17 cellular contexts compared by ENCODE assay signal in the genomic region with DNA sequence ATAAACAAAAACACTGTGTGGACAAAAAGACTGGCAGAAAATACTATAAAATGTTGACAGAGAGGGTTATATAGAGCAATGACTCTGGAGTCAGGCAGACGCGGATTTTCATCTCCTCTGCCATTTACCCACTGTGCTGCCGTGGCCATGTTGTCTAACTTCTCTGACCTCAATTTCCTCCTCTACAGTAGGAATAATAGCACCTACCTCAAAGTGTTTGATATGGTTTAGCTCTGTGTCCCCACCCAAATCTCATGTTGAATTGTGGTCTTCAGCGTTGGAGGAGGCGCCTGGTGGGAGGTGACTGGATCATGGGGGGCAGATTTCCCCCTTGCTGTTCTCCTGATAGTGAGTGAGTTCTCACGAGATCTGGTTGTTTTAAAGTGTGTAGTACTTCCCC.
DNase-seq lines count a peak whose midpoint lies in the region; ATAC-seq and TF ChIP-seq lines count a peak whose summit lies in the region.
"Had no signal": no experiment of that assay in that cellular context is flagged by ENCODE, and none has a peak within 500 bp of the region (broad histone marks: within the 10 kb centered on the region; RNA-seq: fewer than 3 reads in every experiment).

No MANE protein-coding gene starts in this region.

- no peak for TF ChIP-seq EP300 in esophagus muscularis mucosa (IDR thresholded peaks at IDR 0.05)

- DNase-seq in MV-4-11 (lab: John Stamatoyannopoulos, UW) (peak; percentile 13), esophagus muscularis mucosa (ENCODE audit: extremely low spot score) (peak; percentile 66), osteocyte (ENCODE audit: extremely low spot score, unreplicated experiment) (peak; percentile 62)
- DNase-seq: AML-193; Caco-2; Calu3; CD4-positive, alpha-beta T cell; CD8-positive, alpha-beta T cell; DMS79 treated with DMSO at 0.1 percent for 48 hours; GF-D8 had no signal

- H3K36me3 ChIP-seq in esophagus muscularis mucosa: no peaks in the 10 kb centered on the region
- H3K36me3 ChIP-seq: BLaER1 treated with 17β-estradiol and CSF1 and Interleukin-3, amounts not matched to agents 10 nM and 100 nM had no signal

- no peaks in the 10 kb centered on the region for H3K36me3 Mint-ChIP-seq in osteocyte (ENCODE audit: unreplicated experiment)
- H3K36me3 Mint-ChIP-seq: CD8-positive, alpha-beta T cell had no signal

- no peaks in the 10 kb centered on the region for H3K4me1 ChIP-seq in esophagus muscularis mucosa
- H3K4me1 ChIP-seq: A549; BLaER1 treated with 17β-estradiol and CSF1 and Interleukin-3, amounts not matched to agents 10 nM and 100 nM; Caco-2 had no signal

- no peak overlapping the region for H3K4me3 ChIP-seq in esophagus muscularis mucosa
- H3K4me3 ChIP-seq: A549; BLaER1 treated with 17β-estradiol and CSF1 and Interleukin-3, amounts not matched to agents 10 nM and 100 nM had no signal

- H3K27me3 ChIP-seq in esophagus muscularis mucosa: no peaks in the 10 kb centered on the region
- H3K27me3 ChIP-seq: BLaER1 treated with 17β-estradiol and CSF1 and Interleukin-3, amounts not matched to agents 10 nM and 100 nM had no signal

- no peak for TF ChIP-seq POLR2A in esophagus muscularis mucosa (IDR thresholded peaks at IDR 0.05; ENCODE audit: low read depth)

- no peak overlapping the region for H3K27ac ChIP-seq in esophagus muscularis mucosa (replicated peaks in 1 of 4)
- H3K27ac ChIP-seq: 22Rv1; A549; BLaER1 treated with 17β-estradiol and CSF1 and Interleukin-3, amounts not matched to agents 10 nM and 100 nM; C4-2B had no signal

- ATAC-seq in HG03354 (IDR thresholded peaks at IDR 0.05; ENCODE audit: poor library complexity, severe bottlenecking, unreplicated experiment) (no peak), GM18502 (IDR thresholded peaks at IDR 0.05; ENCODE audit: poor library complexity, unreplicated experiment) (no peak)
- ATAC-seq: A549; CD8-positive, alpha-beta T cell had no signal

- no peaks in the 10 kb centered on the region for H3K4me1 Mint-ChIP-seq in osteocyte (ENCODE audit: unreplicated experiment)
- H3K4me1 Mint-ChIP-seq: B cell had no signal

- no peak overlapping the region for H3K4me3 Mint-ChIP-seq in osteocyte (ENCODE audit: unreplicated experiment)
- H3K4me3 Mint-ChIP-seq: B cell; CD4-positive, alpha-beta T cell; CD8-positive, alpha-beta T cell had no signal

- WGBS in esophagus muscularis mucosa: 92% methylated on average over 6 of the region's 6 CpGs

- no peaks in the 10 kb centered on the region for H3K27me3 Mint-ChIP-seq in osteocyte (ENCODE audit: unreplicated experiment)
- H3K27me3 Mint-ChIP-seq: B cell; CD4-positive, alpha-beta T cell had no signal

- no peak for TF ChIP-seq CTCF in esophagus muscularis mucosa (IDR thresholded peaks at IDR 0.05)
- TF ChIP-seq CTCF in osteocyte (IDR thresholded peaks at IDR 0.05): no peak

- no peak overlapping the region for H3K27ac Mint-ChIP-seq in osteocyte (ENCODE audit: unreplicated experiment)
- H3K27ac Mint-ChIP-seq: B cell; CD4-positive, alpha-beta T cell; CD8-positive, alpha-beta T cell had no signal

- intact Hi-C loops in esophagus muscularis mucosa (cut with DNase I): no loop called here

- H3K9me3 Mint-ChIP-seq in osteocyte (ENCODE audit: unreplicated experiment): no peaks in the 10 kb centered on the region

- no peaks in the 10 kb centered on the region for H3K9me3 ChIP-seq in esophagus muscularis mucosa
- H3K9me3 ChIP-seq: A549, Caco-2 had no signal

Comparison
In these comparisons a context has a peak if more than half of its experiments do, and no peak if none do; other contexts are left out.
1. DNase-seq: peak in every context shown above with its lines; median percentile 66 in esophagus muscularis mucosa; 62 in osteocyte; 13 in MV-4-11.